In genomic region chr19:3403489-3404323, GRCh38 we compare ENCODE assay signal across 8 cellular contexts. TPM values are rescaled to one million over a fixed set of nuclear protein-coding genes. Genes with fewer than 3 reads are reported as not detected.
DNase-seq lines count a peak whose midpoint lies in the region; ATAC-seq and TF ChIP-seq lines count a peak whose summit lies in the region.

No MANE protein-coding gene starts in this region.

- no peak for ATAC-seq in HG03521 (IDR thresholded peaks at IDR 0.05; ENCODE audit: unreplicated experiment)
- no peak for ATAC-seq in GM21619 (IDR thresholded peaks at IDR 0.05; ENCODE audit: unreplicated experiment)

- no peak for TF ChIP-seq CTCF in astrocyte of the cerebellum (IDR thresholded peaks at IDR 0.05; ENCODE audit: low read depth, low read length, missing control alignments)
- no peak for TF ChIP-seq CTCF in right atrium auricular region (IDR thresholded peaks at IDR 0.05)

- H3K27ac ChIP-seq in right atrium auricular region: peak overlapping the region; percentile 99

- H3K4me3 ChIP-seq in astrocyte of the cerebellum (ENCODE audit: low read depth, low read length) (peak overlapping the region; percentile 11), right atrium auricular region (peak overlapping the region; percentile 30 to 46)

- peaks cover 0 to 96% of the 10 kb centered on the region in 2 donors for H3K4me1 ChIP-seq in right atrium auricular region

- in situ Hi-C loops in astrocyte of the cerebellum (cut with HindIII; ENCODE audit: low sequenced_read_pairs): loop anchor here (10.0 kb wide), 1 partner anchor 79 kb away; no protein-coding TSS in a partner anchor

- H3K27me3 ChIP-seq in right atrium auricular region: no peaks in the 10 kb centered on the region

- H3K36me3 ChIP-seq in right atrium auricular region: no peaks in the 10 kb centered on the region

- H3K9me3 ChIP-seq in right atrium auricular region: no peaks in the 10 kb centered on the region

- peak; percentile 89 for DNase-seq in EL
- peak; percentile 84 for DNase-seq in astrocyte of the cerebellum (ENCODE audit: low read depth)
- peak; percentile 97 for DNase-seq in right atrium auricular region (ENCODE audit: low spot score)
- peak; percentile 72 for DNase-seq in renal cortical epithelial cell (ENCODE audit: low read depth)
- DNase-seq in NCI-H2171 treated with DMSO at 0.1 percent for 48 hours (lab: John Stamatoyannopoulos, UW): no peak
- no peak for DNase-seq in GM19238 (ENCODE audit: insufficient read length, low spot score)

RNA-seq across cellular contexts. Expression of gene NFIC, which starts 37.3 kb away (rescaled TPM):
- total RNA-seq in right atrium auricular region (100 to 1,000 TPM; 111 to 196 TPM), renal cortical epithelial cell (17.2 and 107 TPM in 2 replicates)

Comparison
In these comparisons a context has a peak if more than half of its experiments do, and no peak if none do; other contexts are left out.
1. DNase-seq: peak in EL (single experiment), astrocyte of the cerebellum (single experiment), right atrium auricular region (single experiment) and renal cortical epithelial cell (single experiment); none in NCI-H2171 treated with DMSO at 0.1 percent for 48 hours (single experiment) and GM19238 (single experiment).